Comparison of ENCODE assay signal across 8 cellular contexts in genomic region chr6:29847871-29848630, GRCh38. TPM values are rescaled to one million over a fixed set of nuclear protein-coding genes. Genes with fewer than 3 reads are reported as not detected.
DNase-seq lines count a peak whose midpoint lies in the region; ATAC-seq and TF ChIP-seq lines count a peak whose summit lies in the region.

No MANE protein-coding gene starts in this region.

- peak; percentile 98 for TF ChIP-seq CTCF in AG09309 (IDR thresholded peaks at IDR 0.05; ENCODE audit: control insufficient read depth, insufficient read depth, low read depth, low read length, missing control alignments)

- ATAC-seq in GM21619 (IDR thresholded peaks at IDR 0.05; ENCODE audit: unreplicated experiment) = peak; percentile 51

- DNase-seq in AG09309 (ENCODE audit: low read depth) = peak; percentile 4
- DNase-seq in NCI-H460 (ENCODE audit: extremely low read depth, low read depth) = peak; percentile 45
- DNase-seq in activated CD4-positive, alpha-beta T cell treated with anti-CD3 and anti-CD28 coated beads for 4 hours = peak; percentile 80 to 88
- peak; percentile 82 for DNase-seq in cerebellum (ENCODE audit: low spot score)
- DNase-seq in left kidney (ENCODE audit: low read depth, low spot score) = peak; percentile 85
- peak; percentile 87 for DNase-seq in stimulated activated CD4-positive, alpha-beta T cell treated with anti-CD3 and anti-CD28 coated beads, Interleukin-4, amount 100 ng/mL, for 24 hours
- DNase-seq in OCI-M2 (lab: John Stamatoyannopoulos, UW; ENCODE audit: unreplicated experiment) = no peak

- no peak overlapping the region for H3K4me3 ChIP-seq in AG09309 (ENCODE audit: control insufficient read depth, low read depth, low read length)

RNA-seq across cellular contexts. Expression of gene HLA-G, which starts 20.4 kb away (rescaled TPM):
- not detected in 2 replicates for total RNA-seq in NCI-H460 (2014; rRNA removed; shearing (Covaris generic))
- not detected in 2 replicates for polyA plus RNA-seq in NCI-H460 (2014; cell fraction: nucleus; rRNA removed)
- total RNA-seq in cerebellum = not detected
